Comparison of ENCODE assay signal across 1 cellular context in genomic region chr13:104993708-104994107, GRCh38.
TF ChIP-seq lines count a peak whose summit lies in the region.

No MANE protein-coding gene starts in this region.

TF ChIP-seq in GM23338, 12 proteins besides CTCF, POLR2A, EP300 and RAD21:
- TF ChIP-seq ZNF462 (CRISPR knock-in tag; IDR thresholded peaks at IDR 0.05) (no peak), POLR2AphosphoS5 (IDR thresholded peaks at IDR 0.05; ENCODE audit: low read depth) (no peak), NANOG (IDR thresholded peaks at IDR 0.05; ENCODE audit: borderline replicate concordance) (no peak), ZNF114 (CRISPR knock-in tag; IDR thresholded peaks at IDR 0.05) (no peak), ZNF331 (CRISPR knock-in tag; IDR thresholded peaks at IDR 0.05; ENCODE audit: low read depth) (no peak), EZH2phosphoT487 (IDR thresholded peaks at IDR 0.05; ENCODE audit: unreplicated experiment) (no peak), ETS1 (IDR thresholded peaks at IDR 0.05) (no peak), EZH2 (IDR thresholded peaks at IDR 0.05; ENCODE audit: low read depth, unreplicated experiment) (no peak), REST (IDR thresholded peaks at IDR 0.05; ENCODE audit: unreplicated experiment) (no peak), CREB1 (CRISPR knock-in tag; IDR thresholded peaks at IDR 0.05; ENCODE audit: low read depth) (no peak), STAT1 (IDR thresholded peaks at IDR 0.05; ENCODE audit: unreplicated experiment) (no peak), JUNB (IDR thresholded peaks at IDR 0.05; ENCODE audit: unreplicated experiment) (no peak)
